14 cellular contexts compared by ENCODE assay signal in genomic region chr4:98181815-98182214, GRCh38. TPM values are rescaled to one million over a fixed set of nuclear protein-coding genes. Genes with fewer than 3 reads are reported as not detected.
DNase-seq lines count a peak whose midpoint lies in the region; ATAC-seq, FAIRE-seq and TF ChIP-seq lines count a peak whose summit lies in the region.
"Had no signal": no experiment of that assay in that cellular context is flagged by ENCODE, and none has a peak within 500 bp of the region (broad histone marks: within the 10 kb centered on the region; RNA-seq: fewer than 3 reads in every experiment).

No MANE protein-coding gene starts in this region.

- H3K9me3 ChIP-seq in cardiac muscle cell (ENCODE audit: low read depth) (no peaks in the 10 kb centered on the region), heart right ventricle (no peaks in the 10 kb centered on the region)

- H3K27me3 ChIP-seq in cardiac muscle cell, result no peaks in the 10 kb centered on the region
- no peaks in the 10 kb centered on the region for H3K27me3 ChIP-seq in heart right ventricle

- FAIRE-seq in D721Med (lab: Jason Lieb, UNC), result no peak
- FAIRE-seq: GM18507, islet of Langerhans had no signal

- 47 to 56% methylated on average over 3 of the region's 3 CpGs for WGBS in heart right ventricle, 2 donors

- H3K36me3 ChIP-seq in cardiac muscle cell, result no peaks in the 10 kb centered on the region
- H3K36me3 ChIP-seq in heart right ventricle, result no peaks in the 10 kb centered on the region

- intact Hi-C loops in heart right ventricle (cut with DNase I), result no loop called here

- no peak overlapping the region for H3K4me3 ChIP-seq in cardiac muscle cell
- H3K4me3 ChIP-seq in heart right ventricle, result no peak overlapping the region
- H3K4me3 ChIP-seq: SK-N-MC, skin epidermis had no signal

- peak; percentile 37 to 49 for DNase-seq in cardiac muscle cell (ENCODE audit: low read depth in 1 of 2, low spot score in 1 of 2)
- DNase-seq in heart right ventricle, result no peak
- DNase-seq in NAMALWA (ENCODE audit: low spot score), result peak; percentile 21
- DNase-seq in epithelial cell of prostate (ENCODE audit: low read depth, low spot score), result peak; percentile 1
- DNase-seq in cerebellar nuclear complex (lab: John Stamatoyannopoulos, UW), result no peak
- DNase-seq in D721Med (ENCODE audit: insufficient read length, low spot score), result no peak
- DNase-seq in stimulated activated CD4-positive, alpha-beta T cell treated with anti-CD3 and anti-CD28 coated beads, Interleukin-4, amount 100 ng/mL, for 1 hour, result no peak
- no peak for DNase-seq in retina
- DNase-seq: NCI-H1092 had no signal

- ATAC-seq in heart right ventricle, result no peak

- H3K27ac ChIP-seq in cardiac muscle cell (no peak overlapping the region), heart right ventricle (no peak overlapping the region), epithelial cell of prostate (no peak overlapping the region)
- H3K27ac ChIP-seq: SK-N-MC, skin epidermis had no signal

- H3K4me1 ChIP-seq in cardiac muscle cell (ENCODE audit: low read depth) (peaks cover 6% of the 10 kb centered on the region), heart right ventricle (no peaks in the 10 kb centered on the region)

- TF ChIP-seq CTCF in cardiac muscle cell (IDR thresholded peaks at IDR 0.05; ENCODE audit: low read depth, low read length), result no peak
- TF ChIP-seq CTCF in heart right ventricle (IDR thresholded peaks at IDR 0.05), result no peak
- no peak for TF ChIP-seq CTCF in D721Med (IDR thresholded peaks at IDR 0.05; ENCODE audit: insufficient read depth, missing control alignments)

RNA-seq across cellular contexts. Expression of gene STPG2, which starts 38.5 kb away (rescaled TPM):
- 0.30 and 0.81 TPM in 2 replicates for total RNA-seq in cardiac muscle cell
- polyA plus RNA-seq in cardiac muscle cell, result 0.20 and 0.96 TPM in 2 replicates
- under 1 TPM; 0.22 to 0.58 (median 0.42) TPM for total RNA-seq in heart right ventricle
- polyA plus RNA-seq in heart right ventricle, result under 1 TPM; 0.04 to 0.15 TPM
- polyA plus RNA-seq: AG04450 had no signal

Comparison
In these comparisons a context has a peak if more than half of its experiments do, and no peak if none do; other contexts are left out.
1. DNase-seq: peak in cardiac muscle cell (2 of 2), NAMALWA (single experiment) and epithelial cell of prostate (single experiment); none in heart right ventricle (0 of 2), cerebellar nuclear complex (0 of 2), D721Med (single experiment), stimulated activated CD4-positive, alpha-beta T cell treated with anti-CD3 and anti-CD28 coated beads, Interleukin-4, amount 100 ng/mL, for 1 hour (single experiment) and retina (single experiment).